ENCODE assay signal across 27 cellular contexts in genomic region chr4:120714581-120714980, GRCh38.
A peak's percentile ranks its signal among the peaks of the same experiment; 100 is the strongest.
DNase-seq lines count a peak whose midpoint lies in the region; ATAC-seq, FAIRE-seq and TF ChIP-seq lines count a peak whose summit lies in the region.
"Had no signal": no experiment of that assay in that cellular context is flagged by ENCODE, and none has a peak within 500 bp of the region (broad histone marks: within the 10 kb centered on the region; RNA-seq: fewer than 3 reads in every experiment).

No MANE protein-coding gene starts in this region.

- H3K36me3 ChIP-seq in astrocyte (ENCODE audit: insufficient read depth, low read length) = no peaks in the 10 kb centered on the region
- no peaks in the 10 kb centered on the region for H3K36me3 ChIP-seq in mesodermal cell (ENCODE audit: control insufficient read depth, insufficient read depth, low read length)
- H3K36me3 ChIP-seq in left ventricle myocardium inferior = no peaks in the 10 kb centered on the region
- H3K36me3 ChIP-seq: Peyer's patch had no signal

- H3K27me3 Mint-ChIP-seq in astrocyte (ENCODE audit: low read depth, unreplicated experiment) = no peaks in the 10 kb centered on the region
- H3K27me3 Mint-ChIP-seq: B cell had no signal

- H3K4me3 ChIP-seq in astrocyte (ENCODE audit: insufficient read depth, low read depth, low read length) = no peak overlapping the region
- no peak overlapping the region for H3K4me3 ChIP-seq in mesodermal cell (ENCODE audit: extremely low read depth, insufficient read depth, low read length, poor library complexity, severe bottlenecking)
- no peak overlapping the region for H3K4me3 ChIP-seq in left ventricle myocardium inferior
- H3K4me3 ChIP-seq: Peyer's patch, SK-N-MC had no signal

- WGBS in mesodermal cell (ENCODE audit: insufficient coverage in 2 of 2), 2 experiments = 73% methylated on average over 2 of the region's 3 CpGs; no CpG with 5 or more reads in 1 of the 2 experiments

- TF ChIP-seq CTCF in astrocyte (IDR thresholded peaks at IDR 0.05; ENCODE audit: insufficient read depth, low read depth, low read length) = no peak
- TF ChIP-seq CTCF in left ventricle myocardium inferior (IDR thresholded peaks at IDR 0.05; ENCODE audit: borderline replicate concordance) = no peak

- no peak overlapping the region for H2AFZ ChIP-seq in astrocyte (ENCODE audit: low read depth, low read length)

- H3K4me3 Mint-ChIP-seq in astrocyte (ENCODE audit: unreplicated experiment) = no peak overlapping the region
- H3K4me3 Mint-ChIP-seq: B cell; CD8-positive, alpha-beta T cell had no signal

- no peaks in the 10 kb centered on the region for H4K20me1 ChIP-seq in astrocyte (ENCODE audit: insufficient read depth, low read length)

- no peak overlapping the region for H3K27ac ChIP-seq in astrocyte (ENCODE audit: low read depth, low read length)
- H3K27ac ChIP-seq in mesodermal cell (ENCODE audit: low read depth, low read length, severe bottlenecking) = peak overlapping the region; percentile 47
- H3K27ac ChIP-seq in left ventricle myocardium inferior (replicated peaks) = no peak overlapping the region
- H3K27ac ChIP-seq: C4-2B, HL-60, Peyer's patch, SK-N-MC had no signal

- H3K36me3 Mint-ChIP-seq in astrocyte (ENCODE audit: low read depth, unreplicated experiment) = no peaks in the 10 kb centered on the region
- H3K36me3 Mint-ChIP-seq: CD8-positive, alpha-beta T cell had no signal

- H3K27ac Mint-ChIP-seq in astrocyte (ENCODE audit: unreplicated experiment) = no peak overlapping the region
- H3K27ac Mint-ChIP-seq: B cell; CD8-positive, alpha-beta T cell had no signal

- H3K4me2 ChIP-seq in astrocyte (ENCODE audit: low read length) = no peak overlapping the region

- H3K27me3 ChIP-seq in astrocyte (ENCODE audit: insufficient read depth, low read length) (no peaks in the 10 kb centered on the region), left ventricle myocardium inferior (ENCODE audit: low read depth) (no peaks in the 10 kb centered on the region)
- H3K27me3 ChIP-seq: Peyer's patch had no signal

- FAIRE-seq in astrocyte (lab: Jason Lieb, UNC) = no peak
- FAIRE-seq: GM12891, H1 had no signal

- H3K9ac ChIP-seq in astrocyte (ENCODE audit: low read length) = no peak overlapping the region

- H3K9me3 Mint-ChIP-seq in astrocyte (ENCODE audit: unreplicated experiment) = no peaks in the 10 kb centered on the region
- H3K9me3 Mint-ChIP-seq: CD8-positive, alpha-beta T cell had no signal

- H3K4me1 ChIP-seq in astrocyte (ENCODE audit: insufficient read depth, low read length) (no peaks in the 10 kb centered on the region), mesodermal cell (ENCODE audit: control insufficient read depth, insufficient read depth, low read length, poor library complexity, severe bottlenecking) (no peaks in the 10 kb centered on the region), left ventricle myocardium inferior (peaks cover 11% of the 10 kb centered on the region)
- H3K4me1 ChIP-seq: Peyer's patch had no signal

- H3K79me2 ChIP-seq in astrocyte (ENCODE audit: insufficient read depth, low read length) = no peaks in the 10 kb centered on the region

- DNase-seq in NCI-H82 treated with DMSO at 0.1 percent for 48 hours (lab: John Stamatoyannopoulos, UW; ENCODE audit: unreplicated experiment) (peak; percentile 21), astrocyte (ENCODE audit: low read depth) (peak; percentile 31), hepatic stellate cell (ENCODE audit: low spot score) (no peak), left ventricle myocardium inferior (no peak), KG1 (lab: John Stamatoyannopoulos, UW) (no peak)
- DNase-seq: CD8-positive, alpha-beta T cell; DMS 273 treated with DMSO at 0.1 percent for 48 hours; DMS79; EL; GF-D8; HCEC 1CT; Karpas-422; NCI-H1105 treated with DMSO at 0.1 percent for 48 hours; NCI-H146; NCI-H1930; NCI-H446 treated with DMSO at 0.1 percent for 48 hours; NCI-H526; Peyer's patch; SHP77 treated with DMSO at 0.1 percent for 48 hours had no signal

- H3K9me3 ChIP-seq in astrocyte (ENCODE audit: insufficient read depth, low read depth, low read length) (no peaks in the 10 kb centered on the region), mesodermal cell (ENCODE audit: control insufficient read depth, low read length) (no peaks in the 10 kb centered on the region), left ventricle myocardium inferior (replicated peaks) (no peaks in the 10 kb centered on the region)
- H3K9me3 ChIP-seq: Peyer's patch had no signal

- peaks cover 4% of the 10 kb centered on the region for H3K4me1 Mint-ChIP-seq in astrocyte (ENCODE audit: low read depth, unreplicated experiment)
- H3K4me1 Mint-ChIP-seq: B cell had no signal

- no peak for ATAC-seq in HG02884 (IDR thresholded peaks at IDR 0.05; ENCODE audit: unreplicated experiment)
- ATAC-seq: CD8-positive, alpha-beta T cell had no signal

- intact Hi-C loops in left ventricle myocardium inferior (cut with micrococcal nuclease) = no loop called here

Comparison
In these comparisons a context has a peak if more than half of its experiments do, and no peak if none do; other contexts are left out.
1. DNase-seq: peak in NCI-H82 treated with DMSO at 0.1 percent for 48 hours (single experiment) and astrocyte (single experiment); none in hepatic stellate cell (single experiment), left ventricle myocardium inferior (single experiment) and KG1 (single experiment).